ENCODE assay signal across 17 cellular contexts in the genomic region with DNA sequence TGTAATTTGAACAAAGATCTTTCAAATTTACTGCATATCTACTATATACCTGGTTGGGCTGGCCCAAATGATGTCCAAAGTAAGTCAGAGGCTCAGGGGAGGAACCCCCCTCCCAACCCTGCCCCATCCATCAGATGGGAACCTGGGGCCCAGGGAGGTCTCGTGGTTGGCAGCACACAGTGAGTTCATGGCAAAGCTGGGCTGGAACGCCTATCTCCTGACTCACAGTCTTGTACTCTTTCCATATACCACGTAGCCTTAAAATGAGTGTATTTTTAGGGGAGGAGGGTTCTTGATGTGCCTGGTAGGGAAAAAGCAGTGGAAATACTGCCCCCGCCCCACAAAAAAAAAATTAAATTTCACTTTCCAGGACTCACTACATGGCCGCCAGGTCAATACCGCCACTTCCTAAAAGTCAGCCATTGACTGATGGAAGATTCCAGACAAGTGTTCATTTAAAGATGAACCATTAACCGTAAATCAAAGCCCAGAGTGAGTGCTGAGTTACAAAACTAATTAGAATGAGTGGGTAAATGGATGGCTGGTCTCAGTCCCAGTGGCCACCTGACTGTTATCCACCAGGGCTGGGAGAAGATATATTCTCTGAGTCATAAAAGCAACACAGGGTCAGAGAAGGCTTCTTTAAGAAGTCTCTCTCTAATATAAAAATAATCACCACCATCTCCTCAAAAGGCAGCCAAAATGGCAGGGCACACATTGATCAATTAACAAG.
A peak's percentile ranks its signal among the peaks of the same experiment; 100 is the strongest.
DNase-seq lines count a peak whose midpoint lies in the region; ATAC-seq and TF ChIP-seq lines count a peak whose summit lies in the region.
"Had no signal": no experiment of that assay in that cellular context is flagged by ENCODE, and none has a peak within 500 bp of the region (broad histone marks: within the 10 kb centered on the region; RNA-seq: fewer than 3 reads in every experiment).

No MANE protein-coding gene starts in this region.

- TF ChIP-seq CTCF in cardiac fibroblast (IDR thresholded peaks at IDR 0.05; ENCODE audit: low read depth, low read length) (no peak), WERI-Rb-1 (IDR thresholded peaks at IDR 0.05; ENCODE audit: low read depth, low read length) (no peak)

- DNase-seq in AG08395 (ENCODE audit: low spot score) (peak; percentile 24), M059J (ENCODE audit: low read depth) (peak; percentile 72), cardiac fibroblast (ENCODE audit: low read depth in 2 of 2) (peak; percentile 63 to 73), WERI-Rb-1 (no peak), NCI-H2107 treated with DMSO at 0.1 percent for 48 hours (lab: John Stamatoyannopoulos, UW; ENCODE audit: unreplicated experiment) (no peak), superior temporal gyrus (ENCODE audit: extremely low spot score) (no peak)
- DNase-seq in activated naive CD4-positive, alpha-beta T cell treated with anti-CD3 and anti-CD28 coated beads, Interleukin-2, amount 50 U/mL, for 72 hours (ENCODE audit: low spot score in 2 of 2), result no peak
- DNase-seq: AML-193, DMS79, H9, NCI-H1436 treated with DMSO at 0.1 percent for 48 hours, NCI-H526, Right ventricle myocardium superior, uterus had no signal

- H3K4me3 ChIP-seq in cardiac fibroblast (replicated peaks in 1 of 2; ENCODE audit: low read depth in 2 of 2, low read length in 2 of 2), result no peak overlapping the region
- H3K4me3 ChIP-seq in mesodermal cell (ENCODE audit: extremely low read depth, insufficient read depth, low read length, poor library complexity, severe bottlenecking), result no peak overlapping the region
- H3K4me3 ChIP-seq in WERI-Rb-1 (ENCODE audit: low read depth, low read length), result no peak overlapping the region
- H3K4me3 ChIP-seq: uterus had no signal

- no peaks in the 10 kb centered on the region for H3K27me3 ChIP-seq in WERI-Rb-1 (ENCODE audit: insufficient read depth, low read depth, severe bottlenecking)
- H3K27me3 ChIP-seq: uterus had no signal

- peak overlapping the region in 1 of 2 donors; percentile 40 for H3K27ac Mint-ChIP-seq in activated naive CD4-positive, alpha-beta T cell treated with anti-CD3 and anti-CD28 coated beads, Interleukin-2, amount 50 U/mL, for 72 hours
- H3K27ac Mint-ChIP-seq: activated naive CD4-positive, alpha-beta T cell treated with anti-CD3 and anti-CD28 coated beads, Interleukin-2, amount 50 U/mL, for 24 hours; H9 had no signal

- peaks cover 29% of the 10 kb centered on the region for H3K4me1 ChIP-seq in mesodermal cell (ENCODE audit: control insufficient read depth, insufficient read depth, low read length, poor library complexity, severe bottlenecking)
- H3K4me1 ChIP-seq: uterus had no signal

- H3K36me3 ChIP-seq in mesodermal cell (ENCODE audit: control insufficient read depth, insufficient read depth, low read length), result no peaks in the 10 kb centered on the region
- H3K36me3 ChIP-seq in WERI-Rb-1, result no peaks in the 10 kb centered on the region
- H3K36me3 ChIP-seq: uterus had no signal

- no peaks in the 10 kb centered on the region for H3K9me3 Mint-ChIP-seq in activated naive CD4-positive, alpha-beta T cell treated with anti-CD3 and anti-CD28 coated beads, Interleukin-2, amount 50 U/mL, for 72 hours
- H3K9me3 Mint-ChIP-seq: activated naive CD4-positive, alpha-beta T cell treated with anti-CD3 and anti-CD28 coated beads, Interleukin-2, amount 50 U/mL, for 24 hours; H9 had no signal

- no peaks in the 10 kb centered on the region for H3K36me3 Mint-ChIP-seq in activated naive CD4-positive, alpha-beta T cell treated with anti-CD3 and anti-CD28 coated beads, Interleukin-2, amount 50 U/mL, for 72 hours
- H3K36me3 Mint-ChIP-seq: activated naive CD4-positive, alpha-beta T cell treated with anti-CD3 and anti-CD28 coated beads, Interleukin-2, amount 50 U/mL, for 24 hours had no signal

- ATAC-seq in activated naive CD4-positive, alpha-beta T cell treated with anti-CD3 and anti-CD28 coated beads, Interleukin-2, amount 50 U/mL, for 72 hours, result no peak

- H3K27ac ChIP-seq in mesodermal cell (ENCODE audit: low read depth, low read length, severe bottlenecking) (peak overlapping the region; percentile 63), WERI-Rb-1 (no peak overlapping the region)
- H3K27ac ChIP-seq: parathyroid adenoma, uterus had no signal

- 95 to 100% methylated on average over 3 to 4 of the region's 7 CpGs for WGBS in mesodermal cell (ENCODE audit: insufficient coverage in 2 of 2), 2 experiments

- H3K9me3 ChIP-seq in mesodermal cell (ENCODE audit: control insufficient read depth, low read length) (no peaks in the 10 kb centered on the region), WERI-Rb-1 (ENCODE audit: severe bottlenecking) (no peaks in the 10 kb centered on the region)
- H3K9me3 ChIP-seq: uterus had no signal

Comparison
In these comparisons a context has a peak if more than half of its experiments do, and no peak if none do; other contexts are left out.
1. DNase-seq: peak in AG08395 (single experiment), M059J (single experiment) and cardiac fibroblast (2 of 2); none in WERI-Rb-1 (single experiment), NCI-H2107 treated with DMSO at 0.1 percent for 48 hours (single experiment), activated naive CD4-positive, alpha-beta T cell treated with anti-CD3 and anti-CD28 coated beads, Interleukin-2, amount 50 U/mL, for 72 hours (0 of 2) and superior temporal gyrus (single experiment).